8 cellular contexts compared by ENCODE assay signal in the genomic region with DNA sequence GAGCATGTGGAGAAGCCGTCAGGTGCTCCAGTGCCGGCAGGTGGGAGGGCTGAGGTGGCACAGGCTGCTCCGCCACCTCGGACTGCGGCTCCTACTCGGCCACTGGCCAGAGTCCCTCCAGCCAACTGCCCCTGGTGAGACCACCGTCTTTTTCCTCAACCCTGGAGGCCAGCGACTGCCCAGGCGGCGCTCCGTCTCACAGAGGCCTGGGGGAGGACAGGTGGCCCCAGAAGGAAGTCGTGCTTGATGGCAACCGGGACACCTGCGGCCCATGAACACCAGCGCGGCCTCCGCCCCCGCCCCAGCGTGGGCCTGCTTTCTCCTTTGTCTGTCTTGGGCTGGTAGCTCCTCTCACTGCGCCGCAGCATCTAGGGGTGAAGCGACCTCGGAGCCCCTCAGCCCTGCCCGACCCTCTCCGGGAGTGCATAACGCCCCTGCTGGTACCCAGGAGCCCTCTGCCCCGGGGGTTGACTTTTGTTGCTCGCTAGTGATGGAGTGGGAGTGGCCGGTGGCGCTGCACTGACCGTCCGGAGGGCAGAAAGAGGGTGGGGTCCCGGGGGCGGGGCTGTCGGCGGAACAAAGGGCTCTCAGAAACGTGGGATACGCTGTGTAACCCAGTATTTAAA. TPM values are rescaled to one million over a fixed set of nuclear protein-coding genes. Genes with fewer than 3 reads are reported as not detected.
DNase-seq lines count a peak whose midpoint lies in the region; ATAC-seq, FAIRE-seq and TF ChIP-seq lines count a peak whose summit lies in the region.

No MANE protein-coding gene starts in this region.

- H3K9me3 ChIP-seq in left ventricle myocardium inferior (replicated peaks) (no peaks in the 10 kb centered on the region), pancreas (no peaks in the 10 kb centered on the region)

- no peak for ATAC-seq in left cardiac atrium
- ATAC-seq in pancreas: peak; percentile 35 to 48 (median 42)

- H3K27ac ChIP-seq in left ventricle myocardium inferior (replicated peaks): no peak overlapping the region
- peak overlapping the region in 1 of 2 donors; percentile 44 for H3K27ac ChIP-seq in coronary artery
- H3K27ac ChIP-seq in pancreas: no peak overlapping the region

- intact Hi-C loops in left ventricle myocardium inferior (cut with micrococcal nuclease): no loop called here
- intact Hi-C loops in left cardiac atrium (cut with DNase I): no loop called here
- intact Hi-C loops in pancreas (cut with DNase I): no loop called here

- peaks cover 60% of the 10 kb centered on the region for H3K4me1 ChIP-seq in left ventricle myocardium inferior
- H3K4me1 ChIP-seq in pancreas: peaks cover 3 to 12% (median 12%) of the 10 kb centered on the region in 3 donors

- FAIRE-seq in pancreas (lab: Jason Lieb, UNC): no peak

- H3K4me3 ChIP-seq in left ventricle myocardium inferior (peak overlapping the region; percentile 80), coronary artery (peak overlapping the region; percentile 78), pancreas (peak overlapping the region; percentile 21 to 67 (median 41))

- TF ChIP-seq CTCF in left ventricle myocardium inferior (IDR thresholded peaks at IDR 0.05; ENCODE audit: borderline replicate concordance): no peak
- TF ChIP-seq CTCF in coronary artery (IDR thresholded peaks at IDR 0.05): no peak
- TF ChIP-seq CTCF in pancreas (IDR thresholded peaks at IDR 0.05): no peak

- H3K27me3 ChIP-seq in left ventricle myocardium inferior (ENCODE audit: low read depth) (peaks cover 74% of the 10 kb centered on the region), pancreas (no peaks in the 10 kb centered on the region)

- 8% methylated on average over 38 of the region's 38 CpGs for WGBS in pancreas, 2 donors

- H3K36me3 ChIP-seq in left ventricle myocardium inferior (no peaks in the 10 kb centered on the region), pancreas (no peaks in the 10 kb centered on the region)

- DNase-seq in left ventricle myocardium inferior: no peak
- DNase-seq in left cardiac atrium: no peak
- DNase-seq in NCI-H774 (lab: John Stamatoyannopoulos, UW): peak; percentile 78
- no peak for DNase-seq in coronary artery (ENCODE audit: low spot score)
- DNase-seq in pancreas: peak in 4 of 6 donors; percentile 44 to 73 (median 52)
- no peak for DNase-seq in DMS114 treated with DMSO at 0.1 percent for 48 hours (lab: John Stamatoyannopoulos, UW; ENCODE audit: unreplicated experiment)
- DNase-seq in NOMO-1 (lab: John Stamatoyannopoulos, UW; ENCODE audit: unreplicated experiment in 2 of 2): no peak
- no peak for DNase-seq in putamen (ENCODE audit: low spot score)

RNA-seq across cellular contexts. Expression of a gene that starts 0.7 kb away (rescaled TPM):
- total RNA-seq in left ventricle myocardium inferior (1.4 TPM), left cardiac atrium (1 to 10 TPM; 2.2 to 3.9 TPM), pancreas (10 to 100 TPM in 2 of 6 donors, 1 to 10 TPM in 4; 1.9 to 17.6 (median 5.7) TPM)
- 1 to 10 TPM; 3.8 to 6.1 TPM for polyA plus RNA-seq in pancreas

RNA-seq across cellular contexts. Expression of a gene that starts 30.6 kb away (rescaled TPM):
- total RNA-seq in left ventricle myocardium inferior (11.2 TPM), left cardiac atrium (1 to 10 TPM; 6.7 to 8.8 TPM), pancreas (10 to 100 TPM; 10.6 to 18.0 (median 15.5) TPM)
- 10 to 100 TPM; 23.7 to 40.5 TPM for polyA plus RNA-seq in pancreas

Comparison
In these comparisons a context has a peak if more than half of its experiments do, and no peak if none do; other contexts are left out.
1. DNase-seq: peak in NCI-H774 (single experiment) and pancreas (4 of 6); none in left ventricle myocardium inferior (single experiment), left cardiac atrium (single experiment), coronary artery (single experiment), DMS114 treated with DMSO at 0.1 percent for 48 hours (single experiment), NOMO-1 (0 of 2) and putamen (single experiment).
2. ATAC-seq: peak in pancreas (4 of 4); none in left cardiac atrium (0 of 2).
3. Peak in every context shown above with its lines, with median percentiles within 50 percentile points of each other: H3K4me3 ChIP-seq.